In the genomic region with DNA sequence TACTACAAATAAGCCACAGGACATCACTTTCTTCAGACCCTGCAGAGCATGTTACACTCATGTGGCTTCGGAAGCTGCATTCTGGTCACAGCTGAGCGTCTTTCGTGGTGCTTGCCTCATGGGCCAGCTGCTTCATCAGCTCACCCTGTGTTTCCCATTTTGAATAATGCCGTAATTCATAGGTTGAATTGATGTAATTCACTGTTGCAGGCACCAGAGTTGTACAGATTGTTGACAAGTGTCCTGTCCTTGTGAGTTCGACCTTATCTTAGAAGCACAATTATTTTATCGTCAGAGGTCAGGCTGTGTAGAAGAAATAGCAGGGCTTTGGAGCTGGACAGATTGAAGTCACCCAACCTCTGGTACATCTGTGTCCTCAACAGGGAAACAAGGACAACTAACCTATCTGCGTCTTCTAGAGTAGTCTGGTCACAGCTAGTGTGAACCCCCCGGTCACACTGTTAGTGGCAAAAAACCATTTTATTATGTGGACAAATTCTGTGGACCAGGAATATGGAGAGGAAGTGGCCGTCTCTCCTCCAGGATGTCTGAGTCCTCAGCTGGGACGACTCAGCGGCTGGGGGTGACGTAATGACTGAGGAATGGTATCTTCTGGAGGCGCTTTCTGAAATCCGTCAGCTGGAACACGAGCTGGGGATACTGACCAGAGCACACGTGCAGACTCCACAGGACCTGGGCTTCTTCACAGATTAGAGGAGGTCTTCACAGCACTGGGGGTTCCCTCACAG, we compare ENCODE assay signal across 9 cellular contexts. TPM values are rescaled to one million over a fixed set of nuclear protein-coding genes. Genes with fewer than 3 reads are reported as not detected.
A peak's percentile ranks its signal among the peaks of the same experiment; 100 is the strongest.
DNase-seq lines count a peak whose midpoint lies in the region; ATAC-seq and TF ChIP-seq lines count a peak whose summit lies in the region.
"Had no signal": no experiment of that assay in that cellular context is flagged by ENCODE, and none has a peak within 500 bp of the region (broad histone marks: within the 10 kb centered on the region; RNA-seq: fewer than 3 reads in every experiment).

No MANE protein-coding gene starts in this region.

- H3K9me3 ChIP-seq in RWPE2 (ENCODE audit: severe bottlenecking): no peaks in the 10 kb centered on the region

- in situ Hi-C loops in Caki2 (cut with HindIII; ENCODE audit: low pct_unique_long_range_greater_than_20kb, low sequenced_read_pairs): no loop called here

- H3K36me3 ChIP-seq in RWPE2 (ENCODE audit: low read depth): peaks cover 3% of the 10 kb centered on the region; the same call in 1 of the 2 replicates

- no peaks in the 10 kb centered on the region for H3K27me3 ChIP-seq in RWPE2 (ENCODE audit: insufficient read depth, poor library complexity, severe bottlenecking)

- peak; percentile 80 for DNase-seq in Caki2 (ENCODE audit: low read depth)
- DNase-seq in RWPE2 (ENCODE audit: low spot score): no peak
- peak; percentile 90 for DNase-seq in fibroblast of the aortic adventitia (ENCODE audit: low read depth)
- DNase-seq in osteocyte (ENCODE audit: extremely low spot score, unreplicated experiment): no peak
- no peak for DNase-seq in progenitor cell of endocrine pancreas (ENCODE audit: low spot score, unreplicated experiment)
- no peak for DNase-seq in ecto neural progenitor cell (ENCODE audit: low spot score)
- DNase-seq in cerebellar cortex (ENCODE audit: low spot score): no peak
- DNase-seq: WERI-Rb-1 had no signal

- H3K4me3 ChIP-seq in RWPE2 (ENCODE audit: severe bottlenecking): no peak overlapping the region
- H3K4me3 ChIP-seq in fibroblast of the aortic adventitia (ENCODE audit: low read depth, low read length): no peak overlapping the region

- H3K4me1 Mint-ChIP-seq in osteocyte (ENCODE audit: unreplicated experiment) (peaks cover 21% of the 10 kb centered on the region), progenitor cell of endocrine pancreas (ENCODE audit: low read depth) (peaks cover 5% of the 10 kb centered on the region)

- peaks cover 5% of the 10 kb centered on the region for H3K4me1 ChIP-seq in RWPE2 (ENCODE audit: insufficient read depth, poor library complexity, severe bottlenecking)

- H3K4me3 Mint-ChIP-seq in osteocyte (ENCODE audit: unreplicated experiment) (no peak overlapping the region), progenitor cell of endocrine pancreas (ENCODE audit: low read depth) (no peak overlapping the region)

- TF ChIP-seq CTCF in RWPE2 (IDR thresholded peaks at IDR 0.05; ENCODE audit: poor library complexity, severe bottlenecking) (no peak), fibroblast of the aortic adventitia (IDR thresholded peaks at IDR 0.05; ENCODE audit: insufficient read depth, low read length) (no peak), osteocyte (IDR thresholded peaks at IDR 0.05) (no peak), progenitor cell of endocrine pancreas (IDR thresholded peaks at IDR 0.05; ENCODE audit: unreplicated experiment) (no peak)

- ATAC-seq in RWPE2 (ENCODE audit: low read depth) (peak; percentile 65), GM18519 (IDR thresholded peaks at IDR 0.05; ENCODE audit: low FRiP score, unreplicated experiment) (no peak)

- H3K27me3 Mint-ChIP-seq in osteocyte (ENCODE audit: unreplicated experiment) (no peaks in the 10 kb centered on the region), progenitor cell of endocrine pancreas (no peaks in the 10 kb centered on the region)

- H3K9me3 Mint-ChIP-seq in osteocyte (ENCODE audit: unreplicated experiment) (no peaks in the 10 kb centered on the region), progenitor cell of endocrine pancreas (ENCODE audit: low read depth) (no peaks in the 10 kb centered on the region)

- H3K27ac Mint-ChIP-seq in osteocyte (ENCODE audit: unreplicated experiment): peak overlapping the region; percentile 57
- no peak overlapping the region for H3K27ac Mint-ChIP-seq in progenitor cell of endocrine pancreas

- peak overlapping the region; percentile 19 for H3K27ac ChIP-seq in RWPE2 (ENCODE audit: poor library complexity, severe bottlenecking)
- H3K27ac ChIP-seq: WERI-Rb-1 had no signal

- no peaks in the 10 kb centered on the region for H3K36me3 Mint-ChIP-seq in osteocyte (ENCODE audit: unreplicated experiment)
- H3K36me3 Mint-ChIP-seq in progenitor cell of endocrine pancreas (ENCODE audit: insufficient read depth): peaks cover under 1% of the 10 kb centered on the region

RNA-seq across cellular contexts. Expression of a gene that starts 17.8 kb away (rescaled TPM):
- 25.2 and 41.5 TPM in 2 replicates for total RNA-seq in Caki2 (2014; rRNA removed; shearing (Covaris generic); ENCODE audit: low replicate concordance)
- total RNA-seq in fibroblast of the aortic adventitia (ENCODE audit: low replicate concordance): 11.2 and 12.7 TPM in 2 replicates
- total RNA-seq in osteocyte: 12.2 and 14.2 TPM in 2 replicates
- 27.7 and 30.1 TPM in 2 replicates for total RNA-seq in progenitor cell of endocrine pancreas

Comparison
In these comparisons a context has a peak if more than half of its experiments do, and no peak if none do; other contexts are left out.
1. DNase-seq: peak in Caki2 (single experiment) and fibroblast of the aortic adventitia (single experiment); none in RWPE2 (single experiment), osteocyte (single experiment), progenitor cell of endocrine pancreas (single experiment), ecto neural progenitor cell (single experiment) and cerebellar cortex (single experiment).